1 cellular context compared by ENCODE assay signal in the genomic region with DNA sequence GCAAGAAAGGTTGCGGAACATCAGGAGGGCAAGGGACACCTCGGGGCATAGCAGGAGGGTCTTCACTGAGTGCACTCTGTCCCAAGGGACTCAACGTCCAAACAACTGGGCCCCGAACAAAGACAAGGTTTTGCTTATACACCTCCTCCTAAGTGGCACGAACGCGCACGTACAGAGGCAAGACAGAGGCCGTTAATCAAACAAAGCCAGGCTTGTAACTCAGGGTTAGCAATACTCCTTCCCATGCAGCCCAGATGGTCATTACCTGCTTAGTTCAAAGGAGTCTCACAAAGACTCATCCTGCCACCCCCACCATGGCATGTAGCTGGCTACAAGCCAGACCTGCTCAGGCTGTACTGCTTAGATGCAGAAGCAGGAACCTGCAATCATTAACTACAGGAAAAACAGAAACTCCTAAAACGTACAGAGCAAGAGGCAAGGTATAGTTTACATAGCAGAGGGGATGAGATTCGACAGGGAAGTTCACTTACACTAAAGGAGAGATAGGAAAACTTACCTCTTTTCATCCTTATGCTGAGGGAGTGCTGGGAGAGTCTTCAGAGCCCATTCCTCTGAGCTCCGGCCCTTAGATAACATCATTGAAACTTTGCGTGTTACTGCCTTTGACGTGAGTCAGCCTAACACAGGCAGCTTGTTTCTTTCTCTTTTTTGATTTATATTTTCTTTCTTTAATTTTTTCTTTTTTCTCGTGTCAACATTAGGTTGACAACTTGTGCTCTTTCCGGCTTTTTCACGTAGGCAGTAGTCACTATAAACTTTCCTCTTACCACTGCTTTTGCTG.
TF ChIP-seq lines count a peak whose summit lies in the region.

No MANE protein-coding gene starts in this region.

TF ChIP-seq in WTC11, 78 proteins besides CTCF, POLR2A, EP300 and RAD21 (continued from another document):
- TF ChIP-seq, protein P1, sequence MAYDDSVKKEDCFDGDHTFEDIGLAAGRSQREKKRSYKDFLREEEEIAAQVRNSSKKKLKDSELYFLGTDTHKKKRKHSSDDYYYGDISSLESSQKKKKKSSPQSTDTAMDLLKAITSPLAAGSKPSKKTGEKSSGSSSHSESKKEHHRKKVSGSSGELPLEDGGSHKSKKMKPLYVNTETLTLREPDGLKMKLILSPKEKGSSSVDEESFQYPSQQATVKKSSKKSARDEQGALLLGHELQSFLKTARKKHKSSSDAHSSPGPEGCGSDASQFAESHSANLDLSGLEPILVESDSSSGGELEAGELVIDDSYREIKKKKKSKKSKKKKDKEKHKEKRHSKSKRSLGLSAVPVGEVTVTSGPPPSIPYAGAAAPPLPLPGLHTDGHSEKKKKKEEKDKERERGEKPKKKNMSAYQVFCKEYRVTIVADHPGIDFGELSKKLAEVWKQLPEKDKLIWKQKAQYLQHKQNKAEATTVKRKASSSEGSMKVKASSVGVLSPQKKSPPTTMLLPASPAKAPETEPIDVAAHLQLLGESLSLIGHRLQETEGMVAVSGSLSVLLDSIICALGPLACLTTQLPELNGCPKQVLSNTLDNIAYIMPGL (CRISPR knock-in tag; IDR thresholded peaks at IDR 0.05), result no peak
- TF ChIP-seq, protein P2, sequence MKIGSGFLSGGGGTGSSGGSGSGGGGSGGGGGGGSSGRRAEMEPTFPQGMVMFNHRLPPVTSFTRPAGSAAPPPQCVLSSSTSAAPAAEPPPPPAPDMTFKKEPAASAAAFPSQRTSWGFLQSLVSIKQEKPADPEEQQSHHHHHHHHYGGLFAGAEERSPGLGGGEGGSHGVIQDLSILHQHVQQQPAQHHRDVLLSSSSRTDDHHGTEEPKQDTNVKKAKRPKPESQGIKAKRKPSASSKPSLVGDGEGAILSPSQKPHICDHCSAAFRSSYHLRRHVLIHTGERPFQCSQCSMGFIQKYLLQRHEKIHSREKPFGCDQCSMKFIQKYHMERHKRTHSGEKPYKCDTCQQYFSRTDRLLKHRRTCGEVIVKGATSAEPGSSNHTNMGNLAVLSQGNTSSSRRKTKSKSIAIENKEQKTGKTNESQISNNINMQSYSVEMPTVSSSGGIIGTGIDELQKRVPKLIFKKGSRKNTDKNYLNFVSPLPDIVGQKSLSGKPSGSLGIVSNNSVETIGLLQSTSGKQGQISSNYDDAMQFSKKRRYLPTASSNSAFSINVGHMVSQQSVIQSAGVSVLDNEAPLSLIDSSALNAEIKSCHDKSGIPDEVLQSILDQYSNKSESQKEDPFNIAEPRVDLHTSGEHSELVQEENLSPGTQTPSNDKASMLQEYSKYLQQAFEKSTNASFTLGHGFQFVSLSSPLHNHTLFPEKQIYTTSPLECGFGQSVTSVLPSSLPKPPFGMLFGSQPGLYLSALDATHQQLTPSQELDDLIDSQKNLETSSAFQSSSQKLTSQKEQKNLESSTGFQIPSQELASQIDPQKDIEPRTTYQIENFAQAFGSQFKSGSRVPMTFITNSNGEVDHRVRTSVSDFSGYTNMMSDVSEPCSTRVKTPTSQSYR (CRISPR knock-in tag; IDR thresholded peaks at IDR 0.05), result no peak
- TF ChIP-seq SOX15 (CRISPR knock-in tag; IDR thresholded peaks at IDR 0.05) (no peak), EMX1 (CRISPR knock-in tag; IDR thresholded peaks at IDR 0.05) (no peak)
